Comparison of ENCODE assay signal across 14 cellular contexts in the genomic region with DNA sequence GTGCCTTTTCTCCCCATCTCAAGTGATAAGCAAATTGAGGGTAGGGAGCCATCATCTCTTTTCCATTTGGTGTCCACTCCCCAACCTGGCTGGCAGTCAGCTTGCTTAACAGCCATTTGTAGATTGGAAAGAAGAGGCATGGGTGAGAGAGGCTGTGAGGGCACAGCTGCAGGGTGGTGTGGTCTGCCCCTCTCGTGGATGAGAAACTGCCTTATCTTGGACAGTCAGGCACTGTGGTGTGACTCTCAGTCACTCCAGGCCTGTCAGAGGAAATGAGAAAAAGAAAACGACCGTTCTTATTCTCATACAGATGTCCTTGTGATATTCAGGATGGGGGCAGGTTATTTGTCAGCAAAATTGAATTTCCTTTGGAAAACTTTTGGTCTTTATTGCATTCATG.
DNase-seq lines count a peak whose midpoint lies in the region; ATAC-seq, FAIRE-seq and TF ChIP-seq lines count a peak whose summit lies in the region.
"Had no signal": no experiment of that assay in that cellular context is flagged by ENCODE, and none has a peak within 500 bp of the region (broad histone marks: within the 10 kb centered on the region; RNA-seq: fewer than 3 reads in every experiment).

No MANE protein-coding gene starts in this region.

- H3K4me3 Mint-ChIP-seq in progenitor cell of endocrine pancreas (ENCODE audit: low read depth): no peak overlapping the region
- H3K4me3 Mint-ChIP-seq in Calu3 (ENCODE audit: low read depth, unreplicated experiment): no peak overlapping the region
- H3K4me3 Mint-ChIP-seq: activated CD8-positive, alpha-beta T cell treated with anti-CD3 and anti-CD28 coated beads, Interleukin-2, amount 10 ng/mL, durations not matched to agents 7 days and 5 days had no signal

- H3K4me1 Mint-ChIP-seq in progenitor cell of endocrine pancreas (ENCODE audit: low read depth) (peaks cover 16% of the 10 kb centered on the region), Calu3 (ENCODE audit: low read depth, unreplicated experiment) (peaks cover under 1% of the 10 kb centered on the region)

- no peaks in the 10 kb centered on the region for H3K79me2 ChIP-seq in HepG2 (ENCODE audit: insufficient read depth, low read length)

- TF ChIP-seq POLR2A in right lobe of liver (IDR thresholded peaks at IDR 0.05) (no peak), HepG2 (IDR thresholded peaks at IDR 0.05; ENCODE audit: insufficient read depth in 1 of 2, low read depth in 2 of 2, low read length in 2 of 2) (no peak), NB4 (IDR thresholded peaks at IDR 0.05; ENCODE audit: extremely low read depth, insufficient read length) (no peak)

- no peak overlapping the region for H2AFZ ChIP-seq in HepG2 (ENCODE audit: low read length)

- BruUV-seq in HepG2 (replicated peaks; lab: Mats Ljungman, UMichigan) (no TSS peak), Calu3 (replicated peaks; lab: Mats Ljungman, UMichigan) (no TSS peak)

- in situ Hi-C loops in HepG2 (cut with HindIII; ENCODE audit: extremely low pct_ligation_motif_present, low pct_unique_long_range_greater_than_20kb): no loop called here

- WGBS in right lobe of liver (ENCODE audit: insufficient coverage, low coverage, low lambda C conversion rate, missing lambda C conversion rate): 33% methylated on average over 3 of the region's 3 CpGs
- WGBS in HepG2 (ENCODE audit: low lambda C conversion rate): 94% methylated on average over 3 of the region's 3 CpGs

- no peak for FAIRE-seq in HepG2 (lab: Jason Lieb, UNC)
- FAIRE-seq: keratinocyte had no signal

- no peak for TF ChIP-seq CTCF in right lobe of liver (IDR thresholded peaks at IDR 0.05)
- no peak for TF ChIP-seq CTCF in HepG2 (CRISPR knock-in tag; IDR thresholded peaks at IDR 0.05)
- no peak for TF ChIP-seq CTCF in NB4 (IDR thresholded peaks at IDR 0.05; ENCODE audit: low read depth, low read length)
- TF ChIP-seq CTCF in progenitor cell of endocrine pancreas (IDR thresholded peaks at IDR 0.05; ENCODE audit: unreplicated experiment): no peak
- no peak for TF ChIP-seq CTCF in Calu3 (IDR thresholded peaks at IDR 0.05; ENCODE audit: unreplicated experiment)

- POLR2A ChIA-PET in HepG2 (lab: Yijun Ruan, JAX): no interaction called here

- no peak overlapping the region for H3K9ac ChIP-seq in HepG2 (ENCODE audit: insufficient read depth, low read depth, low read length)

- no peak for TF ChIP-seq EP300 in HepG2 (IDR thresholded peaks at IDR 0.05; ENCODE audit: low read depth in 2 of 2, low read length in 2 of 2)
- no peak for TF ChIP-seq EP300 in HepG2 (CRISPR knock-in tag; IDR thresholded peaks at IDR 0.05; ENCODE audit: borderline replicate concordance)

- ATAC-seq in right lobe of liver (peak; percentile 28 to 53 (median 42)), HepG2 (no peak), left ventricle myocardium superior (peak; percentile 50)
- ATAC-seq: activated CD8-positive, alpha-beta T cell treated with anti-CD3 and anti-CD28 coated beads, Interleukin-2, amount 10 ng/mL, durations not matched to agents 7 days and 5 days had no signal

- H3K27me3 ChIP-seq in right lobe of liver (no peaks in the 10 kb centered on the region), HepG2 (ENCODE audit: control insufficient read depth in 1 of 2, insufficient read depth in 2 of 2, low read length in 2 of 2) (no peaks in the 10 kb centered on the region)
- H3K27me3 ChIP-seq: ascending aorta had no signal

- no peak overlapping the region for H3K4me2 ChIP-seq in HepG2 (ENCODE audit: low read depth, low read length)

- no peak for TF ChIP-seq RAD21 in HepG2 (CRISPR knock-in tag; IDR thresholded peaks at IDR 0.05)

- peaks cover 0 to 27% (median 5%) of the 10 kb centered on the region in 4 donors for H3K4me1 ChIP-seq in right lobe of liver
- H3K4me1 ChIP-seq in HepG2 (ENCODE audit: insufficient read depth, low read length): peaks cover 63% of the 10 kb centered on the region

- H3K36me3 ChIP-seq in right lobe of liver (peaks cover 0 to 21% (median 3%) of the 10 kb centered on the region in 4 donors), HepG2 (replicated peaks in 1 of 2; ENCODE audit: control insufficient read depth in 1 of 2, insufficient read depth in 2 of 2, low read length in 2 of 2) (peaks cover 0 to 4% of the 10 kb centered on the region in 2 experiments; a peak in 3 of 5 replicates)

- no peaks in the 10 kb centered on the region for H3K9me3 Mint-ChIP-seq in progenitor cell of endocrine pancreas (ENCODE audit: low read depth)
- no peaks in the 10 kb centered on the region for H3K9me3 Mint-ChIP-seq in Calu3 (ENCODE audit: low read depth, unreplicated experiment)

- no peaks in the 10 kb centered on the region for H4K20me1 ChIP-seq in HepG2 (ENCODE audit: insufficient read depth, low read length)

- CTCF ChIA-PET in HepG2 (lab: Yijun Ruan, JAX; ENCODE audit: low intra/inter-chr PET ratio, low total read pairs): no interaction called here
- CTCF ChIA-PET in Calu3 (lab: Charles Lee): interaction anchor here (0.6 kb wide), 1 partner anchor 205 kb away, joined by 3 read pairs; no protein-coding TSS in a partner anchor

- no peaks in the 10 kb centered on the region for H3K27me3 Mint-ChIP-seq in progenitor cell of endocrine pancreas
- no peaks in the 10 kb centered on the region for H3K27me3 Mint-ChIP-seq in Calu3 (ENCODE audit: unreplicated experiment)

- H3K27ac Mint-ChIP-seq in progenitor cell of endocrine pancreas (no peak overlapping the region), Calu3 (ENCODE audit: unreplicated experiment) (no peak overlapping the region)

- DNase-seq in right lobe of liver: no peak
- DNase-seq in HepG2 (ENCODE audit: low spot score): no peak
- DNase-seq in NB4 (ENCODE audit: low read depth): peak; percentile 19
- DNase-seq in left ventricle myocardium superior: no peak
- no peak for DNase-seq in NCI-H446 (lab: John Stamatoyannopoulos, UW)
- no peak for DNase-seq in progenitor cell of endocrine pancreas (ENCODE audit: low spot score, unreplicated experiment)
- DNase-seq in Calu3: no peak
- DNase-seq in activated CD8-positive, alpha-beta memory T cell treated with anti-CD3 and anti-CD28 coated beads for 24 hours: no peak
- DNase-seq: activated CD8-positive, alpha-beta T cell treated with anti-CD3 and anti-CD28 coated beads, Interleukin-2, amount 10 ng/mL, durations not matched to agents 7 days and 5 days; NCI-H2081 treated with DMSO at 0.1 percent for 48 hours; retina; SHP77 had no signal

- peak overlapping the region in 1 of 3 donors; percentile 16 for H3K27ac ChIP-seq in right lobe of liver
- H3K27ac ChIP-seq in HepG2 (ENCODE audit: extremely low read length, insufficient read depth, low read length): no peak overlapping the region
- H3K27ac ChIP-seq: ascending aorta had no signal

- peaks cover 4% of the 10 kb centered on the region for H3K36me3 Mint-ChIP-seq in progenitor cell of endocrine pancreas (ENCODE audit: insufficient read depth)
- peaks cover 8% of the 10 kb centered on the region for H3K36me3 Mint-ChIP-seq in Calu3 (ENCODE audit: insufficient read depth, unreplicated experiment)

- no peaks in the 10 kb centered on the region for H3K9me3 ChIP-seq in right lobe of liver
- no peaks in the 10 kb centered on the region for H3K9me3 ChIP-seq in HepG2 (ENCODE audit: low read length)
- H3K9me3 ChIP-seq: ascending aorta had no signal

- intact Hi-C loops in right lobe of liver (cut with DNase I) (no loop called here), HepG2 (cut with micrococcal nuclease; ENCODE audit: unreplicated experiment) (no loop called here), left ventricle myocardium superior (cut with micrococcal nuclease) (no loop called here), Calu3 (cut with micrococcal nuclease; ENCODE audit: unreplicated experiment) (no loop called here)

- no peak overlapping the region for H3K4me3 ChIP-seq in right lobe of liver
- no peak overlapping the region for H3K4me3 ChIP-seq in HepG2 (replicated peaks in 1 of 3; ENCODE audit: insufficient read depth in 1 of 3, low read depth in 2 of 3, low read length in 3 of 3)
- no peak overlapping the region for H3K4me3 ChIP-seq in NB4 (ENCODE audit: low read depth, low read length)
- H3K4me3 ChIP-seq: ascending aorta had no signal

TF ChIP-seq in HepG2, 621 proteins besides CTCF, POLR2A, EP300 and RAD21 (continues in another document):
- no peak for TF ChIP-seq ZNF24 (IDR thresholded peaks at IDR 0.05)
- TF ChIP-seq ZNF143 (CRISPR knock-in tag; IDR thresholded peaks at IDR 0.05): no peak
- TF ChIP-seq YY1 (IDR thresholded peaks at IDR 0.05; ENCODE audit: insufficient read depth, insufficient replicate concordance, low read depth, low read length): no peak
- TF ChIP-seq POLR2G (IDR thresholded peaks at IDR 0.05; ENCODE audit: low read depth, low read length): no peak
- TF ChIP-seq, protein P1, sequence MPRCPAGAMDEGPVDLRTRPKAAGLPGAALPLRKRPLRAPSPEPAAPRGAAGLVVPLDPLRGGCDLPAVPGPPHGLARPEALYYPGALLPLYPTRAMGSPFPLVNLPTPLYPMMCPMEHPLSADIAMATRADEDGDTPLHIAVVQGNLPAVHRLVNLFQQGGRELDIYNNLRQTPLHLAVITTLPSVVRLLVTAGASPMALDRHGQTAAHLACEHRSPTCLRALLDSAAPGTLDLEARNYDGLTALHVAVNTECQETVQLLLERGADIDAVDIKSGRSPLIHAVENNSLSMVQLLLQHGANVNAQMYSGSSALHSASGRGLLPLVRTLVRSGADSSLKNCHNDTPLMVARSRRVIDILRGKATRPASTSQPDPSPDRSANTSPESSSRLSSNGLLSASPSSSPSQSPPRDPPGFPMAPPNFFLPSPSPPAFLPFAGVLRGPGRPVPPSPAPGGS (CRISPR knock-in tag; IDR thresholded peaks at IDR 0.05): no peak
